Comparison of ENCODE assay signal across 1 cellular context in genomic region chr21:44966135-44967081, GRCh38.
TF ChIP-seq lines count a peak whose summit lies in the region.

No MANE protein-coding gene starts in this region.

TF ChIP-seq in H1, 55 proteins besides CTCF, POLR2A, EP300 and RAD21:
- TF ChIP-seq YY1 (IDR thresholded peaks at IDR 0.05; ENCODE audit: low read depth, low read length) (no peak), PHF8 (conservative IDR thresholded peaks at IDR 0.05; ENCODE audit: low read depth, low read length) (no peak), RFX5 (IDR thresholded peaks at IDR 0.05; ENCODE audit: borderline replicate concordance, low read depth, low read length) (no peak), RNF2 (IDR thresholded peaks at IDR 0.05; ENCODE audit: borderline replicate concordance, low read depth, low read length, missing control alignments, poor library complexity, severe bottlenecking) (no peak)
